16 cellular contexts compared by ENCODE assay signal in genomic region chr6:74735304-74735703, GRCh38.
DNase-seq lines count a peak whose midpoint lies in the region; ATAC-seq and TF ChIP-seq lines count a peak whose summit lies in the region.
"Had no signal": no experiment of that assay in that cellular context is flagged by ENCODE, and none has a peak within 500 bp of the region (broad histone marks: within the 10 kb centered on the region; RNA-seq: fewer than 3 reads in every experiment).

No MANE protein-coding gene starts in this region.

- ATAC-seq in left lung (peak; percentile 31), HG03442 (IDR thresholded peaks at IDR 0.05; ENCODE audit: unreplicated experiment) (no peak)
- ATAC-seq: K562, left lobe of liver had no signal

- H3K27ac ChIP-seq in ACC112 (ENCODE audit: low read depth, low read length) (peak overlapping the region; percentile 72), left lung (no peak overlapping the region)
- H3K27ac ChIP-seq: adrenal gland, BLaER1, pancreas had no signal

- no peak for TF ChIP-seq CTCF in chondrocyte (IDR thresholded peaks at IDR 0.05)
- TF ChIP-seq CTCF in left lung (IDR thresholded peaks at IDR 0.05): no peak

- H3K36me3 Mint-ChIP-seq in chondrocyte (ENCODE audit: low read depth): peaks cover 10% of the 10 kb centered on the region

- H3K36me3 ChIP-seq in ACC112 (ENCODE audit: insufficient read depth, low read length) (no peaks in the 10 kb centered on the region), left lung (no peaks in the 10 kb centered on the region)
- H3K36me3 ChIP-seq: adrenal gland, BLaER1, pancreas, stomach had no signal

- H3K27ac Mint-ChIP-seq in chondrocyte (ENCODE audit: unreplicated experiment): peak overlapping the region; percentile 92

- peaks cover 60% of the 10 kb centered on the region for H3K4me1 Mint-ChIP-seq in chondrocyte (ENCODE audit: low read depth)

- H3K27me3 ChIP-seq in ACC112 (ENCODE audit: insufficient read depth, low read length) (no peaks in the 10 kb centered on the region), left lung (no peaks in the 10 kb centered on the region)
- H3K27me3 ChIP-seq: adrenal gland, BLaER1, pancreas, stomach had no signal

- H3K4me3 ChIP-seq in ACC112 (ENCODE audit: low read depth, low read length): no peak overlapping the region
- H3K4me3 ChIP-seq in left lung: no peak overlapping the region
- H3K4me3 ChIP-seq: adrenal gland, BLaER1, K562, pancreas, stomach had no signal

- no peaks in the 10 kb centered on the region for H3K27me3 Mint-ChIP-seq in chondrocyte (ENCODE audit: low read depth)

- no peaks in the 10 kb centered on the region for H3K79me2 ChIP-seq in ACC112 (ENCODE audit: control insufficient read depth, insufficient read depth, low read length, unreplicated experiment)

- peaks cover 0 to 12% of the 10 kb centered on the region in 2 donors for H3K9me3 ChIP-seq in left lung
- H3K9me3 ChIP-seq: BLaER1, pancreas had no signal

- H2AFZ ChIP-seq in ACC112 (ENCODE audit: low read length, unreplicated experiment): no peak overlapping the region

- DNase-seq in HS-5 (ENCODE audit: low read depth): peak; percentile 92
- no peak for DNase-seq in chondrocyte (ENCODE audit: low spot score)
- no peak for DNase-seq in left lung
- DNase-seq in COLO668 (lab: John Stamatoyannopoulos, UW; ENCODE audit: unreplicated experiment): no peak
- no peak for DNase-seq in stimulated activated CD4-positive, alpha-beta T cell treated with anti-CD3 and anti-CD28 coated beads, Interleukin-4, amount 100 ng/mL, for 4 hours
- no peak for DNase-seq in activated CD4-positive, alpha-beta T cell treated with anti-CD3 and anti-CD28 coated beads for 48 hours
- DNase-seq: activated CD8-positive, alpha-beta memory T cell treated with anti-CD3 and anti-CD28 coated beads, Interleukin-2, amount 50 U/mL, for 4 hours; adrenal gland; OCI-M1; pancreas; stomach had no signal

- H3K4me3 Mint-ChIP-seq in chondrocyte (ENCODE audit: unreplicated experiment): no peak overlapping the region

- peaks cover 17% of the 10 kb centered on the region for H3K9me3 Mint-ChIP-seq in chondrocyte (ENCODE audit: low read depth)

- H3K4me1 ChIP-seq in ACC112 (ENCODE audit: control insufficient read depth, insufficient read depth, low read length, unreplicated experiment) (peaks cover 24% of the 10 kb centered on the region), left lung (peaks cover 0 to 4% of the 10 kb centered on the region in 2 donors)
- H3K4me1 ChIP-seq: adrenal gland, BLaER1, pancreas, stomach had no signal

- intact Hi-C loops in left lung (cut with DNase I): no loop called here
